In the genomic region with DNA sequence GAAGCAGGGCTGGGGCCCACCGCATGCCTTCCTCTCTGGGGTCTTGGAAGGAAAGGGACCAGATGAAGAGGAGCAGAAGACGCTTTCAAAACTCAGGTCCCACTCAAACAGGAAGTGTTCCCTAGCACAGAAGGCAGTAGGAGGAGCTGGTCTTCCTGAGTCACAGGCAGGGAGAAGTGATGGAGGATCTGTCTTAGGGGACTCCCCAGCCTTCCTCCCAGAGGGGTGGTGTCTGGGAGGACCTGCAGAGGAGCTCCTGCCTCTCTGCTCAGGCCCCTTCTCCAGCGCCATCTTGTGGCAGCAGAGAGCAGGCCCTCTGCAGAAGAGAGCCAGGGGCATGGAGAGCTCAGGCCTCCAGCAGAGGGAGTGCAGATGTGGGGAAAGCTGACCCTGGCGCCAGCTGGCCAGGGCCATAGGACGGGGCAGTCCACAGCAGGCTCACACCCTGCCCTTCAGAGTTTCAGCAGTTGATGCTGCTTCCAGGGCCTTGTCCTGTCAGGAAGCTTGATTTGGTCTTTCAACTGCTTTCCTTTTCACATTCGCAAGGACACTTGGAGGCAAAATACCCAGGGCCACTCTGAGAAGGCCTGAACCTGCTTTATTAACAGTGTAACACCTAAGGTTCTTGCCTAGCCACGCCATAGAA, we compare ENCODE assay signal across 8 cellular contexts.
DNase-seq lines count a peak whose midpoint lies in the region; ATAC-seq and TF ChIP-seq lines count a peak whose summit lies in the region.

No MANE protein-coding gene starts in this region.

- BruUV-seq in PC-9 (replicated peaks; lab: Mats Ljungman, UMichigan) = no TSS peak

- no peaks in the 10 kb centered on the region for H3K9me3 ChIP-seq in PC-9 (ENCODE audit: insufficient read depth, low read depth)
- H3K9me3 ChIP-seq in neural progenitor cell (ENCODE audit: low read depth) = no peaks in the 10 kb centered on the region
- no peaks in the 10 kb centered on the region for H3K9me3 ChIP-seq in suprapubic skin

- intact Hi-C loops in PC-9 (cut with micrococcal nuclease; ENCODE audit: unreplicated experiment) = loop anchor here (10.0 kb wide), 1 partner anchor 111 kb away; no protein-coding TSS in a partner anchor

- H3F3A ChIP-seq in PC-9 (ENCODE audit: insufficient read depth, low read depth) = no peaks in the 10 kb centered on the region
- H3F3A ChIP-seq in neural progenitor cell (ENCODE audit: low read depth) = no peaks in the 10 kb centered on the region

- no peaks in the 10 kb centered on the region for H3K9me3 Mint-ChIP-seq in activated T-cell treated with anti-CD3 and anti-CD28 coated beads, Interleukin-2, amount 50 U/mL, for 72 hours
- H3K9me3 Mint-ChIP-seq in neural progenitor cell = no peaks in the 10 kb centered on the region

- no peaks in the 10 kb centered on the region for H3K27me3 Mint-ChIP-seq in activated T-cell treated with anti-CD3 and anti-CD28 coated beads, Interleukin-2, amount 50 U/mL, for 72 hours (ENCODE audit: low read depth)
- peaks cover 11% of the 10 kb centered on the region for H3K27me3 Mint-ChIP-seq in neural progenitor cell (ENCODE audit: insufficient read depth, low read depth)

- 63% methylated on average over 5 of the region's 7 CpGs for WGBS in suprapubic skin

- no peak overlapping the region for H2AFZ ChIP-seq in PC-9
- peak overlapping the region; percentile 74 for H2AFZ ChIP-seq in neural progenitor cell (replicated peaks)

- no peak for TF ChIP-seq POLR2A in suprapubic skin (IDR thresholded peaks at IDR 0.05)

- TF ChIP-seq EP300 in suprapubic skin (IDR thresholded peaks at IDR 0.05) = no peak

- H3K4me1 ChIP-seq in PC-9 (replicated peaks; ENCODE audit: insufficient read depth) (no peaks in the 10 kb centered on the region), neural progenitor cell (peaks cover 6% of the 10 kb centered on the region), suprapubic skin (peaks cover 10% of the 10 kb centered on the region)

- H3K4me2 ChIP-seq in PC-9 (no peak overlapping the region), neural progenitor cell (no peak overlapping the region)

- peak overlapping the region; percentile 88 for H3K27ac Mint-ChIP-seq in activated T-cell treated with anti-CD3 and anti-CD28 coated beads, Interleukin-2, amount 50 U/mL, for 72 hours
- H3K27ac Mint-ChIP-seq in neural progenitor cell = no peak overlapping the region

- CTCF ChIA-PET in PC-9 (lab: Charles Lee) = interaction anchor here (0.6 to 1.2 kb wide), 12 partner anchors 9 to 1352 kb away, joined by 3 to 13 read pairs (median 3); no protein-coding TSS in a partner anchor

- H3K36me3 Mint-ChIP-seq in activated T-cell treated with anti-CD3 and anti-CD28 coated beads, Interleukin-2, amount 50 U/mL, for 72 hours (ENCODE audit: insufficient read depth in 2 of 2) = no peaks in the 10 kb centered on the region
- H3K36me3 Mint-ChIP-seq in neural progenitor cell = no peaks in the 10 kb centered on the region

- H3K9me2 ChIP-seq in PC-9 (ENCODE audit: insufficient read depth) = no peaks in the 10 kb centered on the region

- POLR2A ChIA-PET in PC-9 (lab: Charles Lee; ENCODE audit: unreplicated experiment) = interaction anchor here (0.6 kb wide), 1 partner anchor 98 kb away, joined by 8 read pairs; no protein-coding TSS in a partner anchor

- H3K79me2 ChIP-seq in PC-9 (ENCODE audit: low read depth) (no peaks in the 10 kb centered on the region), neural progenitor cell (ENCODE audit: low read depth) (no peaks in the 10 kb centered on the region)

- no peak overlapping the region for H3K9ac ChIP-seq in neural progenitor cell

- H3K36me3 ChIP-seq in PC-9 (ENCODE audit: low read depth) (no peaks in the 10 kb centered on the region), neural progenitor cell (no peaks in the 10 kb centered on the region), suprapubic skin (no peaks in the 10 kb centered on the region)

- peak; percentile 69 for DNase-seq in DMS153 treated with DMSO at 0.1 percent for 48 hours (lab: John Stamatoyannopoulos, UW; ENCODE audit: unreplicated experiment)
- peak; percentile 97 for DNase-seq in HL-60 (ENCODE audit: low read depth in 1 of 2, low spot score in 1 of 2)
- DNase-seq in PC-9 = peak; percentile 53 to 80
- peak; percentile 83 to 87 for DNase-seq in activated T-cell treated with anti-CD3 and anti-CD28 coated beads, Interleukin-2, amount 50 U/mL, for 72 hours
- peak; percentile 88 for DNase-seq in fibroblast of the aortic adventitia (ENCODE audit: low read depth)
- peak; percentile 92 for DNase-seq in neural progenitor cell (ENCODE audit: low spot score)
- peak in 1 of 2 donors; percentile 89 for DNase-seq in suprapubic skin (ENCODE audit: low spot score in 2 of 2)

- TF ChIP-seq CTCF in HL-60 (IDR thresholded peaks at IDR 0.05; ENCODE audit: insufficient read depth, low read length) (peak; percentile 99), PC-9 (conservative IDR thresholded peaks at IDR 0.05) (peak; percentile 68), fibroblast of the aortic adventitia (IDR thresholded peaks at IDR 0.05; ENCODE audit: insufficient read depth, low read length) (peak; percentile 98), neural progenitor cell (IDR thresholded peaks at IDR 0.05) (peak; percentile 94), suprapubic skin (IDR thresholded peaks at IDR 0.05) (peak; percentile 50 to 88)

- H4K20me1 ChIP-seq in PC-9 (ENCODE audit: insufficient read depth) = no peaks in the 10 kb centered on the region
- H4K20me1 ChIP-seq in neural progenitor cell (ENCODE audit: low read depth) = no peaks in the 10 kb centered on the region

- H3K27me3 ChIP-seq in HL-60 (ENCODE audit: insufficient read depth, poor library complexity, severe bottlenecking) = no peaks in the 10 kb centered on the region
- H3K27me3 ChIP-seq in PC-9 (ENCODE audit: insufficient read depth, low read depth) = no peaks in the 10 kb centered on the region
- no peaks in the 10 kb centered on the region for H3K27me3 ChIP-seq in neural progenitor cell
- H3K27me3 ChIP-seq in suprapubic skin = no peaks in the 10 kb centered on the region

- H3K27ac ChIP-seq in HL-60 (replicated peaks) = peak overlapping the region; percentile 84
- H3K27ac ChIP-seq in PC-9 = no peak overlapping the region
- H3K27ac ChIP-seq in neural progenitor cell = no peak overlapping the region
- no peak overlapping the region for H3K27ac ChIP-seq in suprapubic skin

- peak overlapping the region; percentile 46 for H3K4me3 ChIP-seq in HL-60 (replicated peaks; ENCODE audit: insufficient read depth, low read length)
- H3K4me3 ChIP-seq in PC-9 = no peak overlapping the region
- H3K4me3 ChIP-seq in fibroblast of the aortic adventitia (ENCODE audit: low read depth, low read length) = peak overlapping the region; percentile 50
- no peak overlapping the region for H3K4me3 ChIP-seq in neural progenitor cell
- H3K4me3 ChIP-seq in suprapubic skin = peak overlapping the region; percentile 6

- ATAC-seq in GM21360 (IDR thresholded peaks at IDR 0.05; ENCODE audit: unreplicated experiment) = peak; percentile 97
- peak; percentile 91 for ATAC-seq in activated T-cell treated with anti-CD3 and anti-CD28 coated beads, Interleukin-2, amount 50 U/mL, for 72 hours (replicated peaks in 1 of 2)

- H3K4me1 Mint-ChIP-seq in activated T-cell treated with anti-CD3 and anti-CD28 coated beads, Interleukin-2, amount 50 U/mL, for 72 hours (ENCODE audit: low read depth) = peaks cover 73% of the 10 kb centered on the region
- peaks cover 10% of the 10 kb centered on the region for H3K4me1 Mint-ChIP-seq in neural progenitor cell

- H3K4me3 Mint-ChIP-seq in activated T-cell treated with anti-CD3 and anti-CD28 coated beads, Interleukin-2, amount 50 U/mL, for 72 hours = peak overlapping the region; percentile 71 to 88
- H3K4me3 Mint-ChIP-seq in neural progenitor cell = no peak overlapping the region

Comparison
In these comparisons a context has a peak if more than half of its experiments do, and no peak if none do; other contexts are left out.
1. H3K4me3 ChIP-seq: peak in HL-60 (single experiment), fibroblast of the aortic adventitia (single experiment) and suprapubic skin (single experiment); none in PC-9 (single experiment) and neural progenitor cell (single experiment).
2. Peak in every context shown above with its lines, with median percentiles within 50 percentile points of each other: CTCF ChIP-seq.